In the genomic region with DNA sequence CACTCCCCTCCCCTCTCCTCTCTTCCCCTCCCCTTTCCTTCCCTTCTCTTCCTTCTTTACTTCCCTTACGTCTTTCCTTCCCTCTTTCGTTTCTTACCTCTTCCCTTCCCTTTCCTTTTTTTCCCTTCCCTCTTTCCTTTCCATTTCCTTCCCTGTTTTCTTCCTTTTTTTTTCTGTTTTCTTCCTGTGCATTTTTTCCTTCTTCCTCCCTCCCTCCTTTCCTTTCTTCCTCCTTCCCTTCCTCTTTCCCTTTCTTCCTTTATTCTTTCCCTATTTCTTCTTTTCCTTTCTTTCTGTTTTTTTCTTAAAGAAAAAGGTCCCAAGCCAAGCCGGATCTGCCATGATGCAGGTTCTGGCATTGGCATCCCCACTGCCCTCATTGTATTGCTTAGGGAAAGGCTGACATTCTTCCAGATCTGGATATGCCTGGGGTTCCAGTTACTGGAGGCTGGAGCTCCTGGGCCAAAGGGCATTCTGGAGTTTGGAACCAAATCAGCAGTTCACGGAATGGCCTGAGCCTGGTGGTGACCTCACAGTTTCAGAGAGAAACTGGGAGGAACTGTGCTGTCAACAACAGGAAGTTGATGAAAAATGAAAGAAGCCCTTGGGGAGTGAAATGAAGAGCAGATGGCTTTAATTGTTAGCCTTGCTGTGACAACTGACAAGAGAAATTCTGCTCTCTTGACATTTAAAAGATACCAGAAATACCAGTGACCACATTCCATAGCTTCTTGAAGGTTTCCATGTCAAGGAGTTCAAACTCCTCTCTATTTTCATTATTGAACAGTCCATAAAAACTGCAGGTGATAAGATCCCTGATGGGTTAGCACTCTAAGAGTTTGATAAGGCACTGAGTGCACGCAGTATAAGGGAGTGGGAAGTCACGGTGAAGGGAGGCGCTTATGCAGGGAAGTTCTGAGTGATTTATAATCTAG, we compare ENCODE assay signal across 8 cellular contexts.
DNase-seq lines count a peak whose midpoint lies in the region; ATAC-seq and TF ChIP-seq lines count a peak whose summit lies in the region.

No MANE protein-coding gene starts in this region.

- no peaks in the 10 kb centered on the region for H3K27me3 ChIP-seq in uterus

- no peak overlapping the region for H3K4me3 ChIP-seq in astrocyte of the spinal cord (ENCODE audit: low read depth, low read length)
- no peak overlapping the region for H3K4me3 ChIP-seq in uterus

- no peak for TF ChIP-seq POLR2A in uterus (IDR thresholded peaks at IDR 0.05)

- peak overlapping the region; percentile 73 to 74 for H3K27ac ChIP-seq in uterus

- H3K4me1 ChIP-seq in uterus = no peaks in the 10 kb centered on the region

- in situ Hi-C loops in astrocyte of the spinal cord (cut with HindIII; ENCODE audit: low sequenced_read_pairs) = no loop called here

- H3K36me3 ChIP-seq in uterus = no peaks in the 10 kb centered on the region

- peak; percentile 0 for DNase-seq in NCI-H2029 (lab: John Stamatoyannopoulos, UW)
- DNase-seq in NCI-H2029 treated with DMSO at 0.1 percent for 48 hours (lab: John Stamatoyannopoulos, UW) = no peak
- peak; percentile 12 for DNase-seq in KG1 (lab: John Stamatoyannopoulos, UW)
- peak; percentile 25 for DNase-seq in astrocyte of the spinal cord (ENCODE audit: low read depth, low spot score)
- DNase-seq in medulla oblongata (ENCODE audit: extremely low spot score) = peak; percentile 54
- peak; percentile 49 to 68 for DNase-seq in uterus
- no peak for DNase-seq in NCI-H1436 (lab: John Stamatoyannopoulos, UW)

- intact Hi-C loops in uterus (cut with DNase I; ENCODE audit: low total_unique reads) = no loop called here

- H3K9me3 ChIP-seq in uterus = no peaks in the 10 kb centered on the region

- peak; percentile 99 for ATAC-seq in GM21717 (IDR thresholded peaks at IDR 0.05; ENCODE audit: unreplicated experiment)

- TF ChIP-seq CTCF in astrocyte of the spinal cord (IDR thresholded peaks at IDR 0.05; ENCODE audit: low read depth, low read length) = no peak
- TF ChIP-seq CTCF in uterus (IDR thresholded peaks at IDR 0.05) = peak in 1 of 4 experiments; percentile 12

Comparison
In these comparisons a context has a peak if more than half of its experiments do, and no peak if none do; other contexts are left out.
1. DNase-seq: peak in NCI-H2029 (single experiment), KG1 (single experiment), astrocyte of the spinal cord (single experiment), medulla oblongata (single experiment) and uterus (2 of 2); none in NCI-H2029 treated with DMSO at 0.1 percent for 48 hours (single experiment) and NCI-H1436 (single experiment).